8 cellular contexts compared by ENCODE assay signal in the genomic region with DNA sequence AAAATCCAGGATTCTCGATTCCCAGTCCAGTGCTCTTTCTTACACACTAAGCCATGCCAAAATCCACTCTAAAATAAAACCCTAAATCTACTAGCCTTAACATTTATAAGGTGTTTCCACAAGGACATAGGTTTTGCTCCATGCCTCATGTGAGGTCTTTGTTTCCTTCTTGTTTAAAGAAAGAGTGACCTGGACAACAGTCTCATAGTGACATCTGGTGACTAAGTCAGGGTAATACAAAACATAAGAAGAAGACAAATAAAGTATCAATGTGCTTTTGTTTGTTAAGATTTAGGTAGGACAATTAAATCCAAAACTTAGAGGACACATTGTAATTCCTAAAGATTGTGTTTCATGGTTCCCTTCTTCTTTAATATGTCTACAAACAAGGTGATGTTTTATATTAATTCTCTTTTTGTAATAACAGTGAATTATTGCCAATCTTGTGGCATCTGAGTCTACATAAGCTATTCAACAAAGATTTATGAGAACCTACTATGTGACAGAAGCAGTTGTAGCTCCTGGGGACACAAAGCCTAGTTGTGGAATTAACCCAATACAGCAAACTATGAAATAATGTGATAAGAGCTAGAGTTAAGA.
DNase-seq lines count a peak whose midpoint lies in the region; ATAC-seq, FAIRE-seq and TF ChIP-seq lines count a peak whose summit lies in the region.
"Not testable (repeated sequence)": the region's sequence is repeated elsewhere in the genome, so short reads cannot be mapped to it uniquely, and the experiment has no call there.

No MANE protein-coding gene starts in this region.

- TF ChIP-seq POLR2A in breast epithelium (IDR thresholded peaks at IDR 0.05); HepG2 (IDR thresholded peaks at IDR 0.05; ENCODE audit: insufficient read depth in 1 of 2, low read depth in 2 of 2, low read length in 2 of 2): not testable (repeated sequence)

- TF ChIP-seq CTCF in 22Rv1 (IDR thresholded peaks at IDR 0.05) (peak; percentile 68), breast epithelium (IDR thresholded peaks at IDR 0.05) (peak in 2 of 3 donors; percentile 45 to 61), fibroblast of the aortic adventitia (IDR thresholded peaks at IDR 0.05; ENCODE audit: insufficient read depth, low read length) (peak; percentile 26), HepG2 (CRISPR knock-in tag; IDR thresholded peaks at IDR 0.05) (peak; percentile 45; the same call in 1 of the 2 replicates)

- BruUV-seq in HepG2 (replicated peaks; lab: Mats Ljungman, UMichigan) = not testable (repeated sequence)

- H3K9me3 ChIP-seq in breast epithelium; HepG2 (ENCODE audit: low read length): not testable (repeated sequence)

- TF ChIP-seq RAD21 in HepG2 (CRISPR knock-in tag; IDR thresholded peaks at IDR 0.05) = not testable (repeated sequence)

- not testable (repeated sequence) for H3K79me2 ChIP-seq in HepG2 (ENCODE audit: insufficient read depth, low read length)

- in situ Hi-C loops in HepG2 (cut with HindIII; ENCODE audit: extremely low pct_ligation_motif_present, low pct_unique_long_range_greater_than_20kb) = not testable (repeated sequence)

- ATAC-seq in GM21528 (IDR thresholded peaks at IDR 0.05; ENCODE audit: low FRiP score, unreplicated experiment) (peak; percentile 51), HepG2 (peak; percentile 66)

- H3K36me3 ChIP-seq in breast epithelium; HepG2 (replicated peaks in 1 of 2; ENCODE audit: control insufficient read depth in 1 of 2, insufficient read depth in 2 of 2, low read length in 2 of 2): not testable (repeated sequence)

- peak; percentile 96 for FAIRE-seq in HepG2 (lab: Jason Lieb, UNC)

- H3K27ac ChIP-seq in 22Rv1; breast epithelium; HepG2 (ENCODE audit: extremely low read length, insufficient read depth, low read length): not testable (repeated sequence)

- intact Hi-C loops in breast epithelium (cut with DNase I; ENCODE audit: low total_unique reads) = not testable (repeated sequence)
- intact Hi-C loops in HepG2 (cut with micrococcal nuclease; ENCODE audit: unreplicated experiment) = loop anchor here (2.0 kb wide), 3 partner anchors 140 to 518 kb away; no protein-coding TSS in a partner anchor

- H3K4me3 ChIP-seq in breast epithelium; fibroblast of the aortic adventitia (ENCODE audit: low read depth, low read length); HepG2 (replicated peaks in 1 of 3; ENCODE audit: insufficient read depth in 1 of 3, low read depth in 2 of 3, low read length in 3 of 3): not testable (repeated sequence)

- TF ChIP-seq EP300 in HepG2 (IDR thresholded peaks at IDR 0.05; ENCODE audit: low read depth in 2 of 2, low read length in 2 of 2); HepG2 (CRISPR knock-in tag; IDR thresholded peaks at IDR 0.05; ENCODE audit: borderline replicate concordance): not testable (repeated sequence)

- not testable (repeated sequence) for H4K20me1 ChIP-seq in HepG2 (ENCODE audit: insufficient read depth, low read length)

- not testable (repeated sequence) for H2AFZ ChIP-seq in HepG2 (ENCODE audit: low read length)

- not testable (repeated sequence) for H3K27me3 ChIP-seq in breast epithelium; HepG2 (ENCODE audit: control insufficient read depth in 1 of 2, insufficient read depth in 2 of 2, low read length in 2 of 2)

- H3K9ac ChIP-seq in HepG2 (ENCODE audit: insufficient read depth, low read depth, low read length) = not testable (repeated sequence)

- H3K4me2 ChIP-seq in HepG2 (ENCODE audit: low read depth, low read length) = not testable (repeated sequence)

- POLR2A ChIA-PET in HepG2 (lab: Yijun Ruan, JAX) = not testable (repeated sequence)

- CTCF ChIA-PET in HepG2 (lab: Yijun Ruan, JAX; ENCODE audit: low intra/inter-chr PET ratio, low total read pairs) = not testable (repeated sequence)

- 0% methylated on average over 1 of the region's 1 CpG for WGBS in HepG2 (ENCODE audit: low lambda C conversion rate)

- not testable (repeated sequence) for H3K4me1 ChIP-seq in breast epithelium; HepG2 (ENCODE audit: insufficient read depth, low read length)

- DNase-seq in NCI-H1417 (lab: John Stamatoyannopoulos, UW) = peak in 2 of 3 experiments; percentile 66 to 75
- peak; percentile 13 for DNase-seq in RKO (ENCODE audit: low spot score)
- not testable (repeated sequence) for DNase-seq in breast epithelium (ENCODE audit: low spot score in 2 of 2); HepG2 (ENCODE audit: low spot score)
- peak; percentile 19 for DNase-seq in fibroblast of the aortic adventitia (ENCODE audit: low read depth)
- DNase-seq in pons (ENCODE audit: low spot score) = peak; percentile 63

TF ChIP-seq in HepG2, 621 proteins besides CTCF, POLR2A, EP300 and RAD21:
- TF ChIP-seq STAG1 (CRISPR knock-in tag; IDR thresholded peaks at IDR 0.05) = peak; percentile 76
- TF ChIP-seq ZNF652 (CRISPR knock-in tag; IDR thresholded peaks at IDR 0.05; ENCODE audit: borderline replicate concordance, low read depth) = peak; percentile 55; the same call in 1 of the 2 replicates
- peak; percentile 42; the same call in 1 of the 2 replicates for TF ChIP-seq SMC3 (IDR thresholded peaks at IDR 0.05; ENCODE audit: low read length)
